9 cellular contexts compared by ENCODE assay signal in genomic region chr1:51569284-51570062, GRCh38. TPM values are rescaled to one million over a fixed set of nuclear protein-coding genes. Genes with fewer than 3 reads are reported as not detected.
A peak's percentile ranks its signal among the peaks of the same experiment; 100 is the strongest.
DNase-seq lines count a peak whose midpoint lies in the region; ATAC-seq and TF ChIP-seq lines count a peak whose summit lies in the region.
"Had no signal": no experiment of that assay in that cellular context is flagged by ENCODE, and none has a peak within 500 bp of the region (broad histone marks: within the 10 kb centered on the region; RNA-seq: fewer than 3 reads in every experiment).

No MANE protein-coding gene starts in this region.

- H3K27me3 ChIP-seq in sigmoid colon = no peaks in the 10 kb centered on the region

- H3K4me1 ChIP-seq in sigmoid colon = peaks cover 0 to 18% (median 4%) of the 10 kb centered on the region in 4 donors

- no peak for TF ChIP-seq EP300 in sigmoid colon (IDR thresholded peaks at IDR 0.05)

- H3K27ac ChIP-seq in sigmoid colon = no peak overlapping the region

- peak; percentile 71 for ATAC-seq in HG02571 (IDR thresholded peaks at IDR 0.05; ENCODE audit: unreplicated experiment)

- no peaks in the 10 kb centered on the region for H3K9me3 ChIP-seq in sigmoid colon

- intact Hi-C loops in sigmoid colon (cut with DNase I) = no loop called here

- H3K36me3 ChIP-seq in sigmoid colon = no peaks in the 10 kb centered on the region

- WGBS in sigmoid colon, 2 donors = 33 to 55% methylated on average over 4 of the region's 4 CpGs

- H3K4me3 ChIP-seq in sigmoid colon = no peak overlapping the region

- DNase-seq in activated naive CD4-positive, alpha-beta T cell treated with Interleukin-2 at 50 U/mL for 16 hours = peak; percentile 50
- DNase-seq in activated naive CD4-positive, alpha-beta T cell (lab: John Stamatoyannopoulos, UW) = no peak
- peak; percentile 98 for DNase-seq in M059J (ENCODE audit: low read depth)
- DNase-seq in activated CD8-positive, alpha-beta memory T cell treated with anti-CD3 and anti-CD28 coated beads, Interleukin-2, amount 50 U/mL, for 4 hours = peak; percentile 34
- DNase-seq in globus pallidus (ENCODE audit: low spot score) = peak; percentile 59
- peak; percentile 8 to 49 (median 31) for DNase-seq in stimulated activated CD4-positive, alpha-beta T cell treated with anti-CD3 and anti-CD28 coated beads, Interleukin-12 subunit alpha, Interleukin-12 subunit beta, amount 100 ng/mL, for 48 hours (ENCODE audit: low read depth in 2 of 3, low spot score in 1 of 3)
- DNase-seq in sigmoid colon = no peak
- DNase-seq: natural killer cell had no signal

- TF ChIP-seq CTCF in sigmoid colon (IDR thresholded peaks at IDR 0.05) = no peak

- no peak for TF ChIP-seq POLR2A in sigmoid colon (IDR thresholded peaks at IDR 0.05)

RNA-seq across cellular contexts. Expression of gene OSBPL9, which starts 47.4 kb away (rescaled TPM):
- 98.9 and 109 TPM in 2 replicates for total RNA-seq in M059J (2014; rRNA removed; shearing (Covaris generic))
- 10 to 100 TPM; 49.7 to 81.5 (median 71.9) TPM for total RNA-seq in sigmoid colon
- 10 to 100 TPM; 31.8 to 34.9 (median 32.2) TPM for polyA plus RNA-seq in sigmoid colon

RNA-seq across cellular contexts. Expression of gene EPS15, which starts 50.4 kb away (rescaled TPM):
- total RNA-seq in M059J (2014; rRNA removed; shearing (Covaris generic)) = 28.0 and 46.1 TPM in 2 replicates
- 100 to 1,000 TPM in 3 of 4 donors, 10 to 100 TPM in 1; 72.4 to 131 (median 103) TPM for total RNA-seq in sigmoid colon
- 10 to 100 TPM; 16.4 to 19.2 (median 18.6) TPM for polyA plus RNA-seq in sigmoid colon

Comparison
In these comparisons a context has a peak if more than half of its experiments do, and no peak if none do; other contexts are left out.
1. DNase-seq: peak in activated naive CD4-positive, alpha-beta T cell treated with Interleukin-2 at 50 U/mL for 16 hours (single experiment), M059J (single experiment), activated CD8-positive, alpha-beta memory T cell treated with anti-CD3 and anti-CD28 coated beads, Interleukin-2, amount 50 U/mL, for 4 hours (single experiment), globus pallidus (single experiment) and stimulated activated CD4-positive, alpha-beta T cell treated with anti-CD3 and anti-CD28 coated beads, Interleukin-12 subunit alpha, Interleukin-12 subunit beta, amount 100 ng/mL, for 48 hours (3 of 3); none in activated naive CD4-positive, alpha-beta T cell (0 of 4) and sigmoid colon (single experiment).